ENCODE assay signal across 8 cellular contexts in genomic region chr2:222859786-222860726, GRCh38.
DNase-seq lines count a peak whose midpoint lies in the region; ATAC-seq and TF ChIP-seq lines count a peak whose summit lies in the region.

No MANE protein-coding gene starts in this region.

- DNase-seq in T-helper 1 cell = no peak
- DNase-seq in NCI-H345 treated with DMSO at 0.1 percent for 48 hours (lab: John Stamatoyannopoulos, UW; ENCODE audit: unreplicated experiment) = peak; percentile 40
- no peak for DNase-seq in central memory CD8-positive, alpha-beta T cell (ENCODE audit: low spot score in 2 of 2)
- DNase-seq in kidney tubule cell (ENCODE audit: low spot score) = peak; percentile 84
- no peak for DNase-seq in stimulated activated naive CD8-positive, alpha-beta T cell treated with anti-CD3 and anti-CD28 coated beads, Interleukin-15, amount 100 ng/mL, for 72 hours
- DNase-seq in GM10248 (ENCODE audit: extremely low spot score) = no peak
- no peak for DNase-seq in activated gamma-delta T cell treated with Interleukin-2 at 50 U/mL for 16 hours

- no peak for TF ChIP-seq CTCF in GM10248 (IDR thresholded peaks at IDR 0.05; ENCODE audit: control extremely low read depth, extremely low read depth, low read depth, missing control alignments)

- peak overlapping the region; percentile 74 for H3K4me3 Mint-ChIP-seq in T-helper 1 cell treated with Interleukin-12 subunit alpha and Interleukin-12 subunit beta and Interleukin-4 antibody, amounts not matched to agents 30 μg/mL and 1 μg/mL, for 36 hours
- H3K4me3 Mint-ChIP-seq in central memory CD8-positive, alpha-beta T cell = no peak overlapping the region
- peak overlapping the region; percentile 68 to 81 for H3K4me3 Mint-ChIP-seq in stimulated activated naive CD8-positive, alpha-beta T cell treated with anti-CD3 and anti-CD28 coated beads, Interleukin-15, amount 100 ng/mL, for 72 hours

- CTCF ChIA-PET in GM10248 (lab: Yijun Ruan, JAX) = interaction anchor here (0.8 kb wide), 2 partner anchors 15 to 63 kb away, joined by 3 read pairs; no protein-coding TSS in a partner anchor

- H3K36me3 Mint-ChIP-seq in T-helper 1 cell treated with Interleukin-12 subunit alpha and Interleukin-12 subunit beta and Interleukin-4 antibody, amounts not matched to agents 30 μg/mL and 1 μg/mL, for 36 hours (ENCODE audit: low read depth) = no peaks in the 10 kb centered on the region
- H3K36me3 Mint-ChIP-seq in central memory CD8-positive, alpha-beta T cell (ENCODE audit: insufficient read depth) = peaks cover 3% of the 10 kb centered on the region

- peaks cover 16% of the 10 kb centered on the region for H3K27me3 Mint-ChIP-seq in T-helper 1 cell treated with Interleukin-12 subunit alpha and Interleukin-12 subunit beta and Interleukin-4 antibody, amounts not matched to agents 30 μg/mL and 1 μg/mL, for 36 hours (ENCODE audit: low read depth)
- no peaks in the 10 kb centered on the region for H3K27me3 Mint-ChIP-seq in central memory CD8-positive, alpha-beta T cell
- H3K27me3 Mint-ChIP-seq in stimulated activated naive CD8-positive, alpha-beta T cell treated with anti-CD3 and anti-CD28 coated beads, Interleukin-15, amount 100 ng/mL, for 72 hours = peaks cover 8% of the 10 kb centered on the region

- peak overlapping the region; percentile 42 for H3K27ac Mint-ChIP-seq in T-helper 1 cell treated with Interleukin-12 subunit alpha and Interleukin-12 subunit beta and Interleukin-4 antibody, amounts not matched to agents 30 μg/mL and 1 μg/mL, for 36 hours
- H3K27ac Mint-ChIP-seq in central memory CD8-positive, alpha-beta T cell (ENCODE audit: low read depth) = peak overlapping the region; percentile 78
- H3K27ac Mint-ChIP-seq in stimulated activated naive CD8-positive, alpha-beta T cell treated with anti-CD3 and anti-CD28 coated beads, Interleukin-15, amount 100 ng/mL, for 72 hours = no peak overlapping the region

- H3K9me3 Mint-ChIP-seq in T-helper 1 cell treated with Interleukin-12 subunit alpha and Interleukin-12 subunit beta and Interleukin-4 antibody, amounts not matched to agents 30 μg/mL and 1 μg/mL, for 36 hours = no peaks in the 10 kb centered on the region
- no peaks in the 10 kb centered on the region for H3K9me3 Mint-ChIP-seq in central memory CD8-positive, alpha-beta T cell
- no peaks in the 10 kb centered on the region for H3K9me3 Mint-ChIP-seq in stimulated activated naive CD8-positive, alpha-beta T cell treated with anti-CD3 and anti-CD28 coated beads, Interleukin-15, amount 100 ng/mL, for 72 hours

- no peak for ATAC-seq in central memory CD8-positive, alpha-beta T cell (replicated peaks; ENCODE audit: extremely low read depth, poor library complexity, severe bottlenecking)
- no peak for ATAC-seq in stimulated activated naive CD8-positive, alpha-beta T cell treated with anti-CD3 and anti-CD28 coated beads, Interleukin-15, amount 100 ng/mL, for 72 hours

- H3K4me1 Mint-ChIP-seq in T-helper 1 cell treated with Interleukin-12 subunit alpha and Interleukin-12 subunit beta and Interleukin-4 antibody, amounts not matched to agents 30 μg/mL and 1 μg/mL, for 36 hours (ENCODE audit: low read depth) = peaks cover under 1% of the 10 kb centered on the region
- no peaks in the 10 kb centered on the region for H3K4me1 Mint-ChIP-seq in central memory CD8-positive, alpha-beta T cell
- peaks cover 5% of the 10 kb centered on the region for H3K4me1 Mint-ChIP-seq in stimulated activated naive CD8-positive, alpha-beta T cell treated with anti-CD3 and anti-CD28 coated beads, Interleukin-15, amount 100 ng/mL, for 72 hours

- POLR2A ChIA-PET in GM10248 (lab: Yijun Ruan, JAX) = interaction anchor here (0.6 kb wide), 1 partner anchor 117 kb away, joined by 5 read pairs; no protein-coding TSS in a partner anchor

Comparison
In these comparisons a context has a peak if more than half of its experiments do, and no peak if none do; other contexts are left out.
1. H3K27ac Mint-ChIP-seq: peak in T-helper 1 cell treated with Interleukin-12 subunit alpha and Interleukin-12 subunit beta and Interleukin-4 antibody, amounts not matched to agents 30 μg/mL and 1 μg/mL, for 36 hours (single experiment) and central memory CD8-positive, alpha-beta T cell (single experiment); none in stimulated activated naive CD8-positive, alpha-beta T cell treated with anti-CD3 and anti-CD28 coated beads, Interleukin-15, amount 100 ng/mL, for 72 hours (0 of 2).
2. DNase-seq: peak in NCI-H345 treated with DMSO at 0.1 percent for 48 hours (single experiment) and kidney tubule cell (single experiment); none in T-helper 1 cell (0 of 5), central memory CD8-positive, alpha-beta T cell (0 of 2), stimulated activated naive CD8-positive, alpha-beta T cell treated with anti-CD3 and anti-CD28 coated beads, Interleukin-15, amount 100 ng/mL, for 72 hours (0 of 2), GM10248 (single experiment) and activated gamma-delta T cell treated with Interleukin-2 at 50 U/mL for 16 hours (single experiment).